ENCODE assay signal across 3 cellular contexts in the genomic region with DNA sequence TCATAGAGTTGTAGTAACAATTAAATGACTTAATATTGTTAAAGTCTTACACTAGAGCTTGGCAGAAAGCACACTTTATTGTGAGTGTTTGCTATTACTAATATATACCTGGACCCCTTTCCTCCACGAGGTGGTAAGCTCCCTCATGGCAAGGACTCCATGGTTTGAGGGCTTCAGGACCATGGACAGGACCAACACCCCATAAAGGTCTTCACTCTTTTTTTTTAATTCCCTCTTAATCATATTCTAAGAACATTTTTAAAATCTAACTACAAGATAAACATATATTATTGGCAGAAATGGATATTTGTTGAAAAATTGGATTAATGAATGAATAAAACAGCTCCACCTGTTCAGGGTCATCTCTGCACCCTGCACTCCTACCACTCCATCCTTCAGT.
A peak's percentile ranks its signal among the peaks of the same experiment; 100 is the strongest.
TF ChIP-seq lines count a peak whose summit lies in the region.

No MANE protein-coding gene starts in this region.

TF ChIP-seq in SK-N-SH, 30 proteins besides CTCF, POLR2A, EP300 and RAD21:
- no peak for TF ChIP-seq RFX5 (IDR thresholded peaks at IDR 0.05; ENCODE audit: low read length)
- TF ChIP-seq, protein P1, sequence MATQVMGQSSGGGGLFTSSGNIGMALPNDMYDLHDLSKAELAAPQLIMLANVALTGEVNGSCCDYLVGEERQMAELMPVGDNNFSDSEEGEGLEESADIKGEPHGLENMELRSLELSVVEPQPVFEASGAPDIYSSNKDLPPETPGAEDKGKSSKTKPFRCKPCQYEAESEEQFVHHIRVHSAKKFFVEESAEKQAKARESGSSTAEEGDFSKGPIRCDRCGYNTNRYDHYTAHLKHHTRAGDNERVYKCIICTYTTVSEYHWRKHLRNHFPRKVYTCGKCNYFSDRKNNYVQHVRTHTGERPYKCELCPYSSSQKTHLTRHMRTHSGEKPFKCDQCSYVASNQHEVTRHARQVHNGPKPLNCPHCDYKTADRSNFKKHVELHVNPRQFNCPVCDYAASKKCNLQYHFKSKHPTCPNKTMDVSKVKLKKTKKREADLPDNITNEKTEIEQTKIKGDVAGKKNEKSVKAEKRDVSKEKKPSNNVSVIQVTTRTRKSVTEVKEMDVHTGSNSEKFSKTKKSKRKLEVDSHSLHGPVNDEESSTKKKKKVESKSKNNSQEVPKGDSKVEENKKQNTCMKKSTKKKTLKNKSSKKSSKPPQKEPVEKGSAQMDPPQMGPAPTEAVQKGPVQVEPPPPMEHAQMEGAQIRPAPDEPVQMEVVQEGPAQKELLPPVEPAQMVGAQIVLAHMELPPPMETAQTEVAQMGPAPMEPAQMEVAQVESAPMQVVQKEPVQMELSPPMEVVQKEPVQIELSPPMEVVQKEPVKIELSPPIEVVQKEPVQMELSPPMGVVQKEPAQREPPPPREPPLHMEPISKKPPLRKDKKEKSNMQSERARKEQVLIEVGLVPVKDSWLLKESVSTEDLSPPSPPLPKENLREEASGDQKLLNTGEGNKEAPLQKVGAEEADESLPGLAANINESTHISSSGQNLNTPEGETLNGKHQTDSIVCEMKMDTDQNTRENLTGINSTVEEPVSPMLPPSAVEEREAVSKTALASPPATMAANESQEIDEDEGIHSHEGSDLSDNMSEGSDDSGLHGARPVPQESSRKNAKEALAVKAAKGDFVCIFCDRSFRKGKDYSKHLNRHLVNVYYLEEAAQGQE (IDR thresholded peaks at IDR 0.05; ENCODE audit: low read depth, low read length) = peak; percentile 88

TF ChIP-seq in SK-N-SH treated with all-trans-retinoic acid at 6 μM for 48 hours, 23 proteins besides CTCF, POLR2A, EP300 and RAD21:
- no peak for TF ChIP-seq RARB (CRISPR knock-in tag; IDR thresholded peaks at IDR 0.05)
- no peak for TF ChIP-seq ZNF70 (CRISPR knock-in tag; IDR thresholded peaks at IDR 0.05)
- TF ChIP-seq ISL1 (CRISPR knock-in tag; IDR thresholded peaks at IDR 0.05) = no peak
- no peak for TF ChIP-seq ZFP30 (CRISPR knock-in tag; IDR thresholded peaks at IDR 0.05)
TF ChIP-seq in SK-N-SH treated with all-trans-retinoic acid at 6 μM for 48 hours: peak in this region for 0.

TF ChIP-seq in K562, 482 proteins besides CTCF, POLR2A, EP300 and RAD21:
- peak; percentile 87 for TF ChIP-seq EHMT2 (IDR thresholded peaks at IDR 0.05)
- peak; percentile 70; the same call in 1 of the 2 replicates for TF ChIP-seq MIER1 (IDR thresholded peaks at IDR 0.05; ENCODE audit: low read depth)
- TF ChIP-seq MYC (IDR thresholded peaks at IDR 0.05; ENCODE audit: low read depth, low read length) = no peak
- TF ChIP-seq MYC (CRISPR knock-in tag; IDR thresholded peaks at IDR 0.05; ENCODE audit: borderline replicate concordance, low read depth) = no peak
- no peak for TF ChIP-seq MCM2 (IDR thresholded peaks at IDR 0.05; ENCODE audit: low read depth)
- TF ChIP-seq POU5F1 (IDR thresholded peaks at IDR 0.05; ENCODE audit: borderline replicate concordance, low read depth, low read length, partially characterized antibody) = no peak
- TF ChIP-seq SPI1 (IDR thresholded peaks at IDR 0.05; ENCODE audit: borderline replicate concordance, low read depth, low read length) = no peak
